In genomic region chr21:42293649-42294272, GRCh38 we compare ENCODE assay signal across 1 cellular context.
A peak's percentile ranks its signal among the peaks of the same experiment; 100 is the strongest.
TF ChIP-seq lines count a peak whose summit lies in the region.

No MANE protein-coding gene starts in this region.

TF ChIP-seq in HEK293, 187 proteins besides CTCF, POLR2A, EP300 and RAD21 (continued from another document):
- 0 out of 2 replicates have a peak, but pooled peaks have one; percentile 14 for TF ChIP-seq ZSCAN5A (tag by site-specific recombination; IDR thresholded peaks at IDR 0.05)
- TF ChIP-seq ZNF776 (tag by site-specific recombination; IDR thresholded peaks at IDR 0.05; ENCODE audit: borderline replicate concordance), result no peak
- no peak for TF ChIP-seq INSM2 (tag by site-specific recombination; IDR thresholded peaks at IDR 0.05)
- peak; percentile 55; the same call in 1 of the 2 replicates for TF ChIP-seq ZNF18 (tag by site-specific recombination; IDR thresholded peaks at IDR 0.05)
- TF ChIP-seq ZNF341 (tag by site-specific recombination; IDR thresholded peaks at IDR 0.05; ENCODE audit: low read depth), result no peak
- TF ChIP-seq EGR2 (tag by site-specific recombination; IDR thresholded peaks at IDR 0.05; ENCODE audit: low read depth), result peak; percentile 50; the same call in 1 of the 2 replicates
- TF ChIP-seq ZNF175 (tag by site-specific recombination; IDR thresholded peaks at IDR 0.05), result peak; percentile 70; the same call in 1 of the 2 replicates
- no peak for TF ChIP-seq ZNF561 (tag by site-specific recombination; IDR thresholded peaks at IDR 0.05; ENCODE audit: borderline replicate concordance)
- TF ChIP-seq SALL2 (tag by site-specific recombination; IDR thresholded peaks at IDR 0.05; ENCODE audit: borderline replicate concordance), result 0 out of 2 replicates have a peak, but pooled peaks have one; percentile 75
- TF ChIP-seq ZNF221 (tag by site-specific recombination; IDR thresholded peaks at IDR 0.05; ENCODE audit: borderline replicate concordance), result no peak
- TF ChIP-seq ZNF600 (tag by site-specific recombination; IDR thresholded peaks at IDR 0.05), result no peak
- no peak for TF ChIP-seq ZNF121 (tag by site-specific recombination; IDR thresholded peaks at IDR 0.05)
- TF ChIP-seq ZNF658 (tag by site-specific recombination; IDR thresholded peaks at IDR 0.05), result no peak
- no peak for TF ChIP-seq MZF1 (tag by site-specific recombination; IDR thresholded peaks at IDR 0.05; ENCODE audit: borderline replicate concordance)
- no peak for TF ChIP-seq HOXC10 (CRISPR knock-in tag; IDR thresholded peaks at IDR 0.05)
- TF ChIP-seq YY1 (tag by site-specific recombination; IDR thresholded peaks at IDR 0.05), result no peak
- TF ChIP-seq ZNF621 (tag by site-specific recombination; IDR thresholded peaks at IDR 0.05), result 0 out of 2 replicates have a peak, but pooled peaks have one; percentile 63
- no peak for TF ChIP-seq ZNF10 (tag by site-specific recombination; IDR thresholded peaks at IDR 0.05)
- 0 out of 2 replicates have a peak, but pooled peaks have one; percentile 29 for TF ChIP-seq ZNF239 (tag by site-specific recombination; IDR thresholded peaks at IDR 0.05)
- no peak for TF ChIP-seq TSHZ1 (tag by site-specific recombination; IDR thresholded peaks at IDR 0.05; ENCODE audit: borderline replicate concordance)
- no peak for TF ChIP-seq ZNF549 (tag by site-specific recombination; IDR thresholded peaks at IDR 0.05)
- TF ChIP-seq ZNF785 (tag by site-specific recombination; IDR thresholded peaks at IDR 0.05), result no peak; the same call in 1 of the 2 replicates
- TF ChIP-seq ZNF830 (tag by site-specific recombination; IDR thresholded peaks at IDR 0.05; ENCODE audit: low read depth), result no peak
- TF ChIP-seq ZNF747 (tag by site-specific recombination; IDR thresholded peaks at IDR 0.05), result no peak
- TF ChIP-seq, protein P1, sequence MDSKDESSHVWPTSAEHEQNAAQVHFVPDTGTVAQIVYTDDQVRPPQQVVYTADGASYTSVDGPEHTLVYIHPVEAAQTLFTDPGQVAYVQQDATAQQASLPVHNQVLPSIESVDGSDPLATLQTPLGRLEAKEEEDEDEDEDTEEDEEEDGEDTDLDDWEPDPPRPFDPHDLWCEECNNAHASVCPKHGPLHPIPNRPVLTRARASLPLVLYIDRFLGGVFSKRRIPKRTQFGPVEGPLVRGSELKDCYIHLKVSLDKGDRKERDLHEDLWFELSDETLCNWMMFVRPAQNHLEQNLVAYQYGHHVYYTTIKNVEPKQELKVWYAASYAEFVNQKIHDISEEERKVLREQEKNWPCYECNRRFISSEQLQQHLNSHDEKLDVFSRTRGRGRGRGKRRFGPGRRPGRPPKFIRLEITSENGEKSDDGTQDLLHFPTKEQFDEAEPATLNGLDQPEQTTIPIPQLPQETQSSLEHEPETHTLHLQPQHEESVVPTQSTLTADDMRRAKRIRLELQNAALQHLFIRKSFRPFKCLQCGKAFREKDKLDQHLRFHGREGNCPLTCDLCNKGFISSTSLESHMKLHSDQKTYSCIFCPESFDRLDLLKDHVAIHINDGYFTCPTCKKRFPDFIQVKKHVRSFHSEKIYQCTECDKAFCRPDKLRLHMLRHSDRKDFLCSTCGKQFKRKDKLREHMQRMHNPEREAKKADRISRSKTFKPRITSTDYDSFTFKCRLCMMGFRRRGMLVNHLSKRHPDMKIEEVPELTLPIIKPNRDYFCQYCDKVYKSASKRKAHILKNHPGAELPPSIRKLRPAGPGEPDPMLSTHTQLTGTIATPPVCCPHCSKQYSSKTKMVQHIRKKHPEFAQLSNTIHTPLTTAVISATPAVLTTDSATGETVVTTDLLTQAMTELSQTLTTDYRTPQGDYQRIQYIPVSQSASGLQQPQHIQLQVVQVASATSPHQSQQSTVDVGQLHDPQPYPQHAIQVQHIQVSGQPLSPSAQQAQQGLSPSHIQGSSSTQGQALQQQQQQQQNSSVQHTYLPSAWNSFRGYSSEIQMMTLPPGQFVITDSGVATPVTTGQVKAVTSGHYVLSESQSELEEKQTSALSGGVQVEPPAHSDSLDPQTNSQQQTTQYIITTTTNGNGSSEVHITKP (tag by site-specific recombination; IDR thresholded peaks at IDR 0.05), result no peak
- TF ChIP-seq ZNF521 (tag by site-specific recombination; IDR thresholded peaks at IDR 0.05), result 0 out of 2 replicates have a peak, but pooled peaks have one; percentile 65
- no peak for TF ChIP-seq ZBTB48 (tag by site-specific recombination; IDR thresholded peaks at IDR 0.05)
- TF ChIP-seq OVOL3 (tag by site-specific recombination; IDR thresholded peaks at IDR 0.05), result no peak
- TF ChIP-seq ZBTB8A (tag by site-specific recombination; IDR thresholded peaks at IDR 0.05), result no peak
- no peak for TF ChIP-seq RBAK (tag by site-specific recombination; IDR thresholded peaks at IDR 0.05)
